Comparison of ENCODE assay signal across 8 cellular contexts in the genomic region with DNA sequence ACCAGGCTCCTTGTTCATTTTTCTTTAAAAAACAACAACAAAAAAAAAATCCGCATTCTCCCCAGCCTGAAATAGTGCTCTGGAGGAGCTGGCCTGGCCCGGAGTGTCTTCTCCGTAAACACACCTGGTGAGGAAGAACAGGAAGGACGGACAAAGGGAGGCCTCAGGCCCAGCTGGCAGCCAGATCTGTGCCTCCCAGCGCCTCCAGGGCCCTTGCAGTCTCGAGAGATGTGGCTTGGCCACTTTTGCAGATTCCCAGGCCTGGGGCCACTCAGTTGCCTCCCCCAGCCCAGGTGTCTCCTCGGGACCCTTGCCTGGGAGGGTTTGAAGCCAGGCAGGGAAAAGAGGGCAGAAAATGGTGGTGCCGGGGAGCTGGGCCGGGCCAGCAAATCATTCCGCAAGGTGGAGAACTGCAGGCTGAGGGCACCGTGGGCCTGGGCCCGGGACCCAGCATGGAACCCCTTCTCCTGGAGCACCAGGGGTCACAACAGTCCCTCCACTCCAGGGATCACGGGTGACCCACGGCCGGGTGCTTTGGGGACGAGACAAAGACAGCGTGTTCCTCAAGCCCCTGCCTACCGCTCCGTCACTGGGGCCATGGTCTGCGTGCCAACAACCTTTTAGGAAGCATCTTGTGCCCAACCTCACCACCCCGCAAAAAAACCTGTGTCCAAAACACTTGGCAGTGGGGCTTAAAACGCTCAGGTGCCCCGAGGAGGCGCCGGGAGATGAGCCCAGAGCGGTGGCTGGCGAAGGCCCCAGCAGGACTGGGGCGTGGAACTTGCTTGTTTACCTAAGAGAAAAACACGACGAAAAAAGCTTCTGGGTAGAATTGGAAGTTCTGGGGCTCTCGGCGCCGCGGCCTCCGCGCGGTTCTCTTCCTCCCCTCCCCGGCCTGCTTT.
DNase-seq lines count a peak whose midpoint lies in the region; ATAC-seq and TF ChIP-seq lines count a peak whose summit lies in the region.

No MANE protein-coding gene starts in this region.

- no peaks in the 10 kb centered on the region for H3K9me3 ChIP-seq in neuron (ENCODE audit: low read length)

- peak; percentile 27 to 33 for ATAC-seq in activated CD4-positive, CD25-positive, alpha-beta regulatory T cell treated with anti-CD3 and anti-CD28 coated beads, Interleukin-2, amount 50 U/mL, for 24 hours
- ATAC-seq in activated CD8-positive, alpha-beta T cell treated with anti-CD3 and anti-CD28 coated beads, Interleukin-2, amount 10 ng/mL, durations not matched to agents 7 days and 5 days, result peak; percentile 50
- no peak for ATAC-seq in GM21619 (IDR thresholded peaks at IDR 0.05; ENCODE audit: unreplicated experiment)

- peaks cover 14% of the 10 kb centered on the region for H3K4me1 Mint-ChIP-seq in activated CD8-positive, alpha-beta T cell treated with anti-CD3 and anti-CD28 coated beads, Interleukin-2, amount 10 ng/mL, durations not matched to agents 7 days and 5 days (ENCODE audit: low read depth)

- H3K27me3 ChIP-seq in neuron (ENCODE audit: insufficient read depth, low read length), result peaks cover 76% of the 10 kb centered on the region

- no peak for TF ChIP-seq CTCF in fibroblast of the aortic adventitia (IDR thresholded peaks at IDR 0.05; ENCODE audit: insufficient read depth, low read length)

- H2AFZ ChIP-seq in neuron (ENCODE audit: low read depth, low read length), result peak overlapping the region; percentile 71

- POLR2A ChIA-PET in activated CD8-positive, alpha-beta T cell treated with anti-CD3 and anti-CD28 coated beads, Interleukin-2, amount 10 ng/mL, durations not matched to agents 7 days and 5 days (lab: Charles Lee), result interaction anchor here (1.0 to 2.1 kb wide), 3 partner anchors 9 to 14 kb away, joined by 3 to 7 read pairs (median 5); no protein-coding TSS in a partner anchor

- H3K4me3 ChIP-seq in fibroblast of the aortic adventitia (ENCODE audit: low read depth, low read length) (peak overlapping the region; percentile 71), neuron (ENCODE audit: low read length) (peak overlapping the region; percentile 4)

- CTCF ChIA-PET in activated CD8-positive, alpha-beta T cell treated with anti-CD3 and anti-CD28 coated beads, Interleukin-2, amount 10 ng/mL, durations not matched to agents 7 days and 5 days (lab: Charles Lee), result interaction anchor here (0.7 to 2.5 kb wide), 3 partner anchors 29 to 38 kb away, joined by 3 to 13 read pairs (median 3); no protein-coding TSS in a partner anchor

- H3K9me3 Mint-ChIP-seq in activated CD8-positive, alpha-beta T cell treated with anti-CD3 and anti-CD28 coated beads, Interleukin-2, amount 10 ng/mL, durations not matched to agents 7 days and 5 days (ENCODE audit: insufficient read depth), result no peaks in the 10 kb centered on the region

- peaks cover 7% of the 10 kb centered on the region for H3K27me3 Mint-ChIP-seq in activated CD8-positive, alpha-beta T cell treated with anti-CD3 and anti-CD28 coated beads, Interleukin-2, amount 10 ng/mL, durations not matched to agents 7 days and 5 days (ENCODE audit: low read depth)

- H3K4me1 ChIP-seq in neuron (ENCODE audit: insufficient read depth, low read length), result peaks cover 3% of the 10 kb centered on the region

- H3K27ac Mint-ChIP-seq in activated CD8-positive, alpha-beta T cell treated with anti-CD3 and anti-CD28 coated beads, Interleukin-2, amount 10 ng/mL, durations not matched to agents 7 days and 5 days, result peak overlapping the region; percentile 66

- no peaks in the 10 kb centered on the region for H3K36me3 ChIP-seq in neuron (ENCODE audit: insufficient read depth, low read length)

- H3K4me3 Mint-ChIP-seq in activated CD8-positive, alpha-beta T cell treated with anti-CD3 and anti-CD28 coated beads, Interleukin-2, amount 10 ng/mL, durations not matched to agents 7 days and 5 days, result peak overlapping the region; percentile 78

- no peak for DNase-seq in activated CD4-positive, CD25-positive, alpha-beta regulatory T cell (lab: John Stamatoyannopoulos, UW)
- DNase-seq in activated CD8-positive, alpha-beta T cell treated with anti-CD3 and anti-CD28 coated beads, Interleukin-2, amount 10 ng/mL, durations not matched to agents 7 days and 5 days, result no peak
- DNase-seq in fibroblast of the aortic adventitia (ENCODE audit: low read depth) (peak; percentile 45), NCI-H446 (lab: John Stamatoyannopoulos, UW) (no peak), T-helper 9 cell (no peak)

- H3K36me3 Mint-ChIP-seq in activated CD8-positive, alpha-beta T cell treated with anti-CD3 and anti-CD28 coated beads, Interleukin-2, amount 10 ng/mL, durations not matched to agents 7 days and 5 days (ENCODE audit: low read depth), result no peaks in the 10 kb centered on the region
